8 cellular contexts compared by ENCODE assay signal in genomic region chr5:103676212-103676611, GRCh38.
DNase-seq lines count a peak whose midpoint lies in the region; ATAC-seq and TF ChIP-seq lines count a peak whose summit lies in the region.
"Not testable (repeated sequence)": the region's sequence is repeated elsewhere in the genome, so short reads cannot be mapped to it uniquely, and the experiment has no call there.

No MANE protein-coding gene starts in this region.

- not testable (repeated sequence) for H3K27me3 ChIP-seq in AG04450 (ENCODE audit: control insufficient read depth, insufficient read depth, low read length); HUES64 (ENCODE audit: insufficient read depth, low read length); PC-3 (ENCODE audit: low read length); osteoblast (ENCODE audit: insufficient read depth, low read length)

- peak; percentile 11 for DNase-seq in AG04450 (ENCODE audit: low read depth, low spot score)
- DNase-seq in GM04504 (ENCODE audit: low read depth) = peak; percentile 54
- DNase-seq in PC-3 = peak; percentile 92
- peak; percentile 28 for DNase-seq in amniotic stem cell (lab: John Stamatoyannopoulos, UW)
- DNase-seq in choroid plexus epithelial cell (ENCODE audit: low read depth) = peak; percentile 37
- peak; percentile 3 for DNase-seq in fibroblast of villous mesenchyme (ENCODE audit: low read depth)
- DNase-seq in osteoblast (ENCODE audit: insufficient read length, low spot score, missing footprints) = peak; percentile 41

- not testable (repeated sequence) for H3K79me2 ChIP-seq in PC-3 (ENCODE audit: low read length); osteoblast (ENCODE audit: insufficient read depth, low read length)

- not testable (repeated sequence) for H4K20me1 ChIP-seq in PC-3 (ENCODE audit: low read length); osteoblast (ENCODE audit: insufficient read depth, low read length)

- CTCF ChIA-PET in AG04450 (lab: Charles Lee); PC-3 (lab: Charles Lee): not testable (repeated sequence)

- not testable (repeated sequence) for H3K9me3 ChIP-seq in AG04450 (ENCODE audit: control insufficient read depth, insufficient read depth, low read length); HUES64 (ENCODE audit: insufficient read depth, low read depth, low read length); PC-3 (ENCODE audit: low read length); osteoblast (ENCODE audit: low read depth, low read length)

- ATAC-seq in PC-3 = peak; percentile 91

- not testable (repeated sequence) for H3K27ac ChIP-seq in AG04450 (ENCODE audit: low read depth, low read length); osteoblast (ENCODE audit: low read depth, low read length)
- H3K27ac ChIP-seq in HUES64 (ENCODE audit: low read depth, low read length) (peak overlapping the region; percentile 33; the same call in 1 of the 2 replicates), PC-3 (ENCODE audit: low read length) (peak overlapping the region; percentile 37; the same call in 1 of the 2 replicates)

- H3K4me2 ChIP-seq in PC-3 (ENCODE audit: low read length) = 0 out of 2 replicates have a peak overlapping the region, but pooled peaks have one; percentile 11
- H3K4me2 ChIP-seq in osteoblast (ENCODE audit: insufficient read depth, low read length) = not testable (repeated sequence)

- not testable (repeated sequence) for H2AFZ ChIP-seq in PC-3 (ENCODE audit: low read length); osteoblast (ENCODE audit: low read length)

- intact Hi-C loops in PC-3 (cut with micrococcal nuclease) = not testable (repeated sequence)

- H3K4me1 ChIP-seq in HUES64 (ENCODE audit: insufficient read depth, low read length) = not testable (repeated sequence)
- H3K4me1 ChIP-seq in PC-3 (ENCODE audit: insufficient read depth, low read length) (peaks cover 25% of the 10 kb centered on the region), osteoblast (ENCODE audit: insufficient read depth, low read length) (peaks cover 10% of the 10 kb centered on the region)

- H3K9me2 ChIP-seq in PC-3 (replicated peaks; ENCODE audit: low read length) = not testable (repeated sequence)

- not testable (repeated sequence) for H3K36me3 ChIP-seq in HUES64 (ENCODE audit: insufficient read depth, low read length); PC-3 (ENCODE audit: low read depth, low read length); osteoblast (ENCODE audit: insufficient read depth, low read length)

- POLR2A ChIA-PET in AG04450 (lab: Yijun Ruan, JAX); PC-3 (lab: Charles Lee; ENCODE audit: unreplicated experiment): not testable (repeated sequence)

- BruUV-seq in PC-3 (replicated peaks; lab: Mats Ljungman, UMichigan) = not testable (repeated sequence)

- WGBS in HUES64 = 72% methylated on average over 4 of the region's 5 CpGs

- TF ChIP-seq CTCF in AG04450 (IDR thresholded peaks at IDR 0.05; ENCODE audit: low read depth, low read length); PC-3 (conservative IDR thresholded peaks at IDR 0.05; ENCODE audit: low read depth, low read length); choroid plexus epithelial cell (conservative IDR thresholded peaks at IDR 0.05; ENCODE audit: low read depth, low read length); fibroblast of villous mesenchyme (IDR thresholded peaks at IDR 0.05; ENCODE audit: insufficient read depth, low read depth, low read length); osteoblast (IDR thresholded peaks at IDR 0.05; ENCODE audit: extremely low read depth, low read depth, low read length): not testable (repeated sequence)

- H3F3A ChIP-seq in PC-3 (ENCODE audit: low read length, unreplicated experiment) = not testable (repeated sequence)

- H3K9ac ChIP-seq in HUES64 (ENCODE audit: low read depth, low read length); PC-3 (ENCODE audit: low read length): not testable (repeated sequence)

- not testable (repeated sequence) for H3K4me3 ChIP-seq in AG04450 (ENCODE audit: low read depth, low read length); HUES64 (ENCODE audit: low read length); PC-3 (ENCODE audit: low read length); choroid plexus epithelial cell (ENCODE audit: low read depth, low read length); fibroblast of villous mesenchyme (ENCODE audit: low read depth, low read length); osteoblast (ENCODE audit: insufficient read depth, low read length)

Comparison
In these comparisons a context has a peak if more than half of its experiments do, and no peak if none do; other contexts are left out.
1. DNase-seq: peak in every context shown above with its lines; median percentile 92 in PC-3; 54 in GM04504; 41 in osteoblast; 37 in choroid plexus epithelial cell; 28 in amniotic stem cell; 11 in AG04450; 3 in fibroblast of villous mesenchyme.